8 cellular contexts compared by ENCODE assay signal in the genomic region with DNA sequence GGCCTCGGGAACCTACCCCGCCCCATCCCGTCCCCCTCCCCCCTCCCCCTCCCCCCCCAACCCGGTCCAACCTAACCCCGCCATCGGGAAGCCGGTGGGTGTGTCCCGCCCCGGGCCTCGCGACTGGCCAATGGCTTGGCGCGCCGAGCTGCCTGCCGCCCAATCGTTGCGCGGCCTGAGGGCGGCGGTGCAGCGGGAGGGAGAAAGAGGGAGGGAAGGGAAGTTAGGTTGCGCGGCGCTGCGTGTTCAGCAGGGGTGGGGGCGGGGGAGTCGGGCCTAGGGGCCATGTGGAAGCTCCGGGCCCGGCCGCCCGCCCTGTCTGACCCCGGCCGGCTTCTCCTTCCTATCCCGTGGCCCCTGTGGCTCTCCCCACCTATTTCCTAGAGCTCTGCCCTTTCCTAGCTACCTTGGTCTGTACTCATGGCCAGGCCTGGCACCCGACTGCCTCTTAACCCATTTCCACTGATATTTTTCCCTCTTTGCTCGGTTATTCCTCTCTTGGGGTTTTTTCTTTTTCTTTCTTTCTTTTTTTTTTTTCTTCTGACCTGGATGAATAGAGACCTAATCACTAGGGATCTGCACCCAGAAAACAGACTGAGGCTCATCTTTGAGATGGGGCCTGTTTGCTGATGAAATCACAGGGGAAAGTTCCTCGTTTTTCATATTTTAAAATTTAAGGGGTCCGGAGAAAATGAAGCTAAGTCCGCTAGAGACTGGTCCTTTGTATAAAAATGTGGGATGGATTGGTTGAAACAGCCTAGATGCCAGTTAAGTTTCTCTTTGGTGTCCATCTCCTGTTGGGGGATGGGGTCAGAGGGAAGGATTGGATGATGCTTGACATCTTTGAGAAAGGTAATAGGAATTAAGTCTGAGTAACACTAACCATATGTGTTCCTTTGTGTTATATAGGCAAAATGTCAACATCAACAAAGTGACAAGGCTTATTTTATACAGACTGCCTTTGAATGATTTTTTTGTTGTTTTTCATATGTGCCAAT. TPM values are rescaled to one million over a fixed set of nuclear protein-coding genes. Genes with fewer than 3 reads are reported as not detected.
DNase-seq lines count a peak whose midpoint lies in the region; ATAC-seq and TF ChIP-seq lines count a peak whose summit lies in the region.

No MANE protein-coding gene starts in this region.

- H3K4me1 ChIP-seq in DOHH2 (ENCODE audit: control insufficient read depth, low read length) (peaks cover 61% of the 10 kb centered on the region), MM.1S (ENCODE audit: low read length) (peaks cover 48% of the 10 kb centered on the region), foreskin keratinocyte (peaks cover 18% of the 10 kb centered on the region), neural progenitor cell (peaks cover 19% of the 10 kb centered on the region), stomach (peaks cover 37 to 74% (median 59%) of the 10 kb centered on the region in 4 donors)

- peak overlapping the region; percentile 87 for H3K27ac Mint-ChIP-seq in neural progenitor cell

- H3K79me2 ChIP-seq in DOHH2 (ENCODE audit: control insufficient read depth, low read length): peaks cover 75% of the 10 kb centered on the region
- peaks cover 53% of the 10 kb centered on the region for H3K79me2 ChIP-seq in MM.1S (ENCODE audit: low read length)
- H3K79me2 ChIP-seq in neural progenitor cell (ENCODE audit: low read depth): peaks cover 85% of the 10 kb centered on the region

- TF ChIP-seq EP300 in stomach (IDR thresholded peaks at IDR 0.05): no peak

- H3K27me3 ChIP-seq in DOHH2 (ENCODE audit: control insufficient read depth, low read length) (no peaks in the 10 kb centered on the region), H7 (ENCODE audit: control insufficient read depth, insufficient read depth, low read length) (no peaks in the 10 kb centered on the region), MM.1S (replicated peaks; ENCODE audit: insufficient read depth, low read length) (no peaks in the 10 kb centered on the region), foreskin keratinocyte (no peaks in the 10 kb centered on the region), neural progenitor cell (no peaks in the 10 kb centered on the region), stomach (no peaks in the 10 kb centered on the region)

- 1 to 7% (median 2%) methylated on average over 5 to 39 of the region's 39 CpGs for WGBS in stomach, 5 donors

- peaks cover 58% of the 10 kb centered on the region for H3K36me3 ChIP-seq in DOHH2 (ENCODE audit: control insufficient read depth, low read length)
- H3K36me3 ChIP-seq in H7 (replicated peaks; ENCODE audit: control insufficient read depth, insufficient read depth, low read length): peaks cover 33% of the 10 kb centered on the region
- H3K36me3 ChIP-seq in MM.1S (replicated peaks; ENCODE audit: insufficient read depth, low read length): peaks cover 19% of the 10 kb centered on the region
- peaks cover 23% of the 10 kb centered on the region for H3K36me3 ChIP-seq in neural progenitor cell
- H3K36me3 ChIP-seq in stomach: peaks cover 21 to 42% (median 39%) of the 10 kb centered on the region in 4 donors

- H3F3A ChIP-seq in DOHH2 (ENCODE audit: control insufficient read depth, insufficient read depth) (peaks cover 13% of the 10 kb centered on the region), MM.1S (ENCODE audit: insufficient read depth, low read length) (peaks cover 45% of the 10 kb centered on the region), neural progenitor cell (ENCODE audit: low read depth) (peaks cover 27% of the 10 kb centered on the region)

- H3K4me2 ChIP-seq in DOHH2 (ENCODE audit: low read length): peak overlapping the region; percentile 78
- peak overlapping the region; percentile 70 for H3K4me2 ChIP-seq in MM.1S (ENCODE audit: low read depth, low read length)
- H3K4me2 ChIP-seq in neural progenitor cell: peak overlapping the region; percentile 82

- H3K27me3 Mint-ChIP-seq in neural progenitor cell (ENCODE audit: insufficient read depth, low read depth): peaks cover 5% of the 10 kb centered on the region

- H3K36me3 Mint-ChIP-seq in neural progenitor cell: peaks cover 29% of the 10 kb centered on the region

- intact Hi-C loops in stomach (cut with DNase I; ENCODE audit: low total_unique reads): no loop called here

- peaks cover 35% of the 10 kb centered on the region for H3K4me1 Mint-ChIP-seq in neural progenitor cell

- H4K20me1 ChIP-seq in DOHH2 (ENCODE audit: control insufficient read depth, insufficient read depth, low read depth, low read length): peaks cover 35% of the 10 kb centered on the region
- peaks cover 13% of the 10 kb centered on the region; the same call in 1 of the 2 replicates for H4K20me1 ChIP-seq in MM.1S (ENCODE audit: insufficient read depth, low read length)
- H4K20me1 ChIP-seq in neural progenitor cell (ENCODE audit: low read depth): peaks cover 50% of the 10 kb centered on the region

- H3K9me3 Mint-ChIP-seq in neural progenitor cell: peaks cover 2% of the 10 kb centered on the region

- H3K27ac ChIP-seq in DOHH2 (ENCODE audit: low read depth, low read length): peak overlapping the region; percentile 92
- peak overlapping the region; percentile 86; the same call in 1 of the 2 replicates for H3K27ac ChIP-seq in MM.1S (ENCODE audit: low read length)
- H3K27ac ChIP-seq in foreskin keratinocyte: peak overlapping the region; percentile 74
- peak overlapping the region; percentile 77 for H3K27ac ChIP-seq in neural progenitor cell
- peak overlapping the region; percentile 96 to 99 (median 97) for H3K27ac ChIP-seq in stomach

- H3K4me3 Mint-ChIP-seq in neural progenitor cell: peak overlapping the region; percentile 98

- peak overlapping the region; percentile 94 for H3K4me3 ChIP-seq in DOHH2 (ENCODE audit: low read length)
- H3K4me3 ChIP-seq in H7 (ENCODE audit: insufficient read depth, low read depth, low read length): peak overlapping the region; percentile 83
- H3K4me3 ChIP-seq in MM.1S (ENCODE audit: low read length): peak overlapping the region; percentile 76
- H3K4me3 ChIP-seq in neural progenitor cell: peak overlapping the region; percentile 70
- H3K4me3 ChIP-seq in stomach: peak overlapping the region; percentile 91 to 97 (median 94)

- ATAC-seq in foreskin keratinocyte: peak; percentile 59

- H3K9ac ChIP-seq in MM.1S (ENCODE audit: low read length): peak overlapping the region; percentile 85
- peak overlapping the region; percentile 54 for H3K9ac ChIP-seq in neural progenitor cell

- H2AFZ ChIP-seq in MM.1S (ENCODE audit: low read length) (no peak overlapping the region), neural progenitor cell (replicated peaks) (no peak overlapping the region)

- TF ChIP-seq POLR2A in stomach (IDR thresholded peaks at IDR 0.05): no peak

- DNase-seq in H7 (peak; percentile 96), MM.1S (peak; percentile 98), SIG-M5 (lab: John Stamatoyannopoulos, UW) (peak; percentile 74), foreskin keratinocyte (peak; percentile 89 to 92), neural progenitor cell (ENCODE audit: low spot score) (peak; percentile 99), stomach (peak; percentile 95)
- DNase-seq in activated gamma-delta T cell treated with anti-CD3 and anti-CD28 coated beads, Interleukin-2, amount 50 U/mL, for 16 hours (ENCODE audit: low read depth): peak; percentile 84

- H3K9me2 ChIP-seq in DOHH2 (replicated peaks; ENCODE audit: control insufficient read depth, low read length) (no peaks in the 10 kb centered on the region), MM.1S (replicated peaks; ENCODE audit: insufficient read depth, low read length) (no peaks in the 10 kb centered on the region)

- no peak for TF ChIP-seq CTCF in DOHH2 (IDR thresholded peaks at IDR 0.05; ENCODE audit: low read depth, low read length, poor library complexity, severe bottlenecking)
- no peak for TF ChIP-seq CTCF in MM.1S (IDR thresholded peaks at IDR 0.05; ENCODE audit: low read length)
- TF ChIP-seq CTCF in foreskin keratinocyte (conservative IDR thresholded peaks at IDR 0.05): no peak
- no peak for TF ChIP-seq CTCF in neural progenitor cell (IDR thresholded peaks at IDR 0.05)
- no peak for TF ChIP-seq CTCF in stomach (IDR thresholded peaks at IDR 0.05)

- H3K9me3 ChIP-seq in DOHH2 (ENCODE audit: control insufficient read depth, insufficient read depth, low read length): no peaks in the 10 kb centered on the region
- no peaks in the 10 kb centered on the region for H3K9me3 ChIP-seq in MM.1S (replicated peaks; ENCODE audit: insufficient read depth, low read length)
- H3K9me3 ChIP-seq in neural progenitor cell (ENCODE audit: low read depth): no peaks in the 10 kb centered on the region
- H3K9me3 ChIP-seq in stomach: no peaks in the 10 kb centered on the region

RNA-seq across cellular contexts. Expression of gene KPNB1, which starts 1.1 kb away (rescaled TPM):
- total RNA-seq in H7 (2014; rRNA removed; shearing (Covaris generic)): 389 and 429 TPM in 2 replicates
- total RNA-seq in foreskin keratinocyte (313 and 344 TPM in 2 replicates), neural progenitor cell (ENCODE audit: low replicate concordance) (454 and 543 TPM in 2 replicates), stomach (100 to 1,000 TPM; 155 to 669 (median 198) TPM)
- polyA plus RNA-seq in foreskin keratinocyte (75.6 and 107 TPM in 2 replicates), stomach (10 to 100 TPM; 32.5 to 49.9 (median 33.6) TPM)

RNA-seq across cellular contexts. Expression of gene TBKBP1, which starts 43.1 kb away (rescaled TPM):
- total RNA-seq in H7 (2014; rRNA removed; shearing (Covaris generic)): 13.9 and 16.3 TPM in 2 replicates
- total RNA-seq in foreskin keratinocyte (7.3 and 8.7 TPM in 2 replicates), neural progenitor cell (ENCODE audit: low replicate concordance) (3.0 and 21.6 TPM in 2 replicates), stomach (10 to 100 TPM in 1 of 5 donors, 1 to 10 TPM in 4; 2.9 to 14.3 (median 6.7) TPM)
- polyA plus RNA-seq in foreskin keratinocyte (6.2 and 6.9 TPM in 2 replicates), stomach (10 to 100 TPM in 1 of 3 donors, 1 to 10 TPM in 2; 5.4 to 11.5 (median 5.8) TPM)

Comparison
In these comparisons a context has a peak if more than half of its experiments do, and no peak if none do; other contexts are left out.
1. Peak in every context shown above with its lines: DNase-seq, ATAC-seq, H3K4me3 ChIP-seq and H3K27ac ChIP-seq.